ENCODE assay signal across 14 cellular contexts in the genomic region with DNA sequence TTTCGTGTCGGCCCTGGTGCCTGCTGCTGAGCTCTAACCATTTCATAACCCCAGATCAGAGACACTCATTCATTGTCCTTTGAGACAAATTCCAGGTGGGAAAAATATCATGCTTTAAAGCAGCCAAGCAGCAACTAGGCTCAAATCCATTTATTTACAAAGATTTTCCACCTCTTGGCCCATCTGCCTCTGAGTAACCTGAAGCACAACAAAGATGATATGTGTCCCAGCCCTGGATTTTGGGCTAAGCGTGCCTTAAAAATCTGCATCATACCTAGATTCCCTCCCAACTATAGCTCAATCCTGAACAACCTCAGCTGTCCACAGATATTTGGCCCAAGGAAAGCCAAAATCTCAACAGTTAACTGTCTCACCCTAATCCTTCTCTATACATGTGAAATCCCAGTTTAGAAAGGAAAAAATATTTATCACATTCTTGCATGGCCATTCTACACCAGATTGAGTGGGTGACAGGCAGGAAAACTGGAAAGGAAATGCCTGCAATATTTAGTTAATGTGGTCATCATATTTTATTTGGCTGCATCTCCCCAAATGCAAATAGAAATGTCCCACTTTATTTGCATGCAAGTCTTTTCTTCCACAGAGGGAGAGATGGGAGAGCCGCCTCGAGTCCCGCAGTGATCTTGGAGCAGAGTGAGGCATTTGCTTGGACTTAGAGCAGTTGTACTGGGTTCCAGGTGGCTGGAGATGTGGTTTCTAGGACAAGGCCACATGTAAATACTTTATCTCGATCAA.
DNase-seq lines count a peak whose midpoint lies in the region; TF ChIP-seq lines count a peak whose summit lies in the region.
"Had no signal": no experiment of that assay in that cellular context is flagged by ENCODE, and none has a peak within 500 bp of the region (broad histone marks: within the 10 kb centered on the region; RNA-seq: fewer than 3 reads in every experiment).

No MANE protein-coding gene starts in this region.

- intact Hi-C loops in mammary epithelial cell (cut with micrococcal nuclease): no loop called here

- no peaks in the 10 kb centered on the region for H3K9me3 ChIP-seq in mammary epithelial cell (replicated peaks; ENCODE audit: insufficient read depth, low read length)
- H3K9me3 ChIP-seq: psoas muscle had no signal

- peak overlapping the region; percentile 60 for H2AFZ ChIP-seq in mammary epithelial cell (ENCODE audit: low read depth, low read length)

- no peak overlapping the region for H3K4me3 ChIP-seq in mammary epithelial cell (replicated peaks in 1 of 3; ENCODE audit: insufficient read depth in 1 of 3, low read depth in 2 of 3, low read length in 3 of 3)
- H3K4me3 ChIP-seq: psoas muscle had no signal

- H3K27ac ChIP-seq in mammary epithelial cell (ENCODE audit: insufficient read depth, low read depth, low read length): no peak overlapping the region
- H3K27ac ChIP-seq: psoas muscle had no signal

- in situ Hi-C loops in mammary epithelial cell (cut with MboI; ENCODE audit: low sequenced_read_pairs in 2 of 2): no loop called here

- dilution Hi-C loops in mammary epithelial cell (cut with HindIII; ENCODE audit: low sequenced_read_pairs): no loop called here

- BruUV-seq in mammary epithelial cell (replicated peaks; lab: Mats Ljungman, UMichigan): no TSS peak

- no peak for TF ChIP-seq CTCF in AG09319 (IDR thresholded peaks at IDR 0.05; ENCODE audit: low read depth, low read length)
- TF ChIP-seq CTCF in mammary epithelial cell (conservative IDR thresholded peaks at IDR 0.05 in 1 of 2, IDR thresholded peaks at IDR 0.05 in 1 of 2; ENCODE audit: extremely low read depth in 1 of 2, insufficient read depth in 1 of 2, low read depth in 1 of 2, low read length in 2 of 2): no peak

- no peaks in the 10 kb centered on the region for H3K79me2 ChIP-seq in mammary epithelial cell (ENCODE audit: insufficient read depth, low read length)

- H3K27me3 ChIP-seq in mammary epithelial cell (ENCODE audit: insufficient read depth, low read length): no peaks in the 10 kb centered on the region

- peak; percentile 10 for DNase-seq in AG09319 (ENCODE audit: extremely low read depth, low read depth)
- DNase-seq in M059J (ENCODE audit: low read depth): peak; percentile 86
- DNase-seq in mammary epithelial cell: peak; percentile 13
- DNase-seq in lung microvascular endothelial cell (ENCODE audit: low read depth in 2 of 2): peak; percentile 61 to 85
- no peak for DNase-seq in GOT3 (lab: John Stamatoyannopoulos, UW)
- DNase-seq in SKM-1 treated with dmso at 0.1 percent for 144 hours (lab: John Stamatoyannopoulos, UW; ENCODE audit: unreplicated experiment): no peak
- no peak for DNase-seq in stimulated activated CD4-positive, alpha-beta T cell treated with anti-CD3 and anti-CD28 coated beads, Interleukin-12 subunit alpha, Interleukin-12 subunit beta, amount 100 ng/mL, for 4 hours
- DNase-seq in NOMO-1 (lab: John Stamatoyannopoulos, UW; ENCODE audit: unreplicated experiment in 2 of 2): no peak
- DNase-seq: activated T-cell treated with anti-CD3 and anti-CD28 coated beads, Interleukin-2, amount 50 U/mL, for 4 hours; central memory CD4-positive, alpha-beta T cell; glutamatergic neuron; NCI-H1105 treated with DMSO at 0.1 percent for 48 hours; psoas muscle; trophoblast cell had no signal

- no peak overlapping the region for H3K9ac ChIP-seq in mammary epithelial cell (ENCODE audit: insufficient read depth, low read length)

- no peaks in the 10 kb centered on the region for H4K20me1 ChIP-seq in mammary epithelial cell (ENCODE audit: insufficient read depth, low read length)

- 37% methylated on average over 7 of the region's 7 CpGs for WGBS in mammary epithelial cell (ENCODE audit: low coverage, missing lambda C conversion rate)

- H3K4me2 ChIP-seq in mammary epithelial cell (ENCODE audit: insufficient read depth, low read depth, low read length): peak overlapping the region; percentile 24

- CTCF ChIA-PET in mammary epithelial cell (lab: Charles Lee; ENCODE audit: low non-redundant PET): no interaction called here

- no peaks in the 10 kb centered on the region for H3K36me3 ChIP-seq in mammary epithelial cell (ENCODE audit: insufficient read depth, low read length)

- peaks cover 20% of the 10 kb centered on the region for H3K4me1 ChIP-seq in mammary epithelial cell (ENCODE audit: insufficient read depth, low read length)
- H3K4me1 ChIP-seq: psoas muscle had no signal

Comparison
In these comparisons a context has a peak if more than half of its experiments do, and no peak if none do; other contexts are left out.
1. DNase-seq: peak in AG09319 (single experiment), M059J (single experiment), mammary epithelial cell (single experiment) and lung microvascular endothelial cell (2 of 2); none in GOT3 (single experiment), SKM-1 treated with dmso at 0.1 percent for 144 hours (single experiment), stimulated activated CD4-positive, alpha-beta T cell treated with anti-CD3 and anti-CD28 coated beads, Interleukin-12 subunit alpha, Interleukin-12 subunit beta, amount 100 ng/mL, for 4 hours (single experiment) and NOMO-1 (0 of 2).